ENCODE assay signal across 19 cellular contexts in the genomic region with DNA sequence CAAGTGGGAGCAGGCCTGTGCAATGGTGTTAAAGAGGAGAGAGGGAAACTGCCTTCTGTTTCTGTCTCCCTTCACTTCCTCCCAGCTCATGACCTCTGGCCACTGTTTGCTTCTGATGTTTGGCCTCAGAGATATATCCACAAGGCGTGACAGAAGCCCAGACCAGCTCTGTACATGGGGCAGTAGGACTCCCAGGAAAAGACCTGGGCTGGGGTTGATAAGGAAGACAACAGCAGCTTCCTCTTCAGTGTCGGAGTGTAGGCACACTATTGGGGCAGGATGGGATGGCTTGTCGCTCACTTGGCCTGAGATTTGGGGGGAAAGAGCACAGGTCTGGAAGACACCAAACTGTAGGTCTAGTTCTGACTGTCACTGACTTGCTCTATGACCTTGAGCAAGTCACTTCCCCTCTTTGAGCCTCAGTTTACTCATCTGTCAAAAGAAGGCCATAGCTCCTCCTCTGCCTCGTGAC.
"Had no signal": no experiment of that assay in that cellular context is flagged by ENCODE, and none has a peak within 500 bp of the region (broad histone marks: within the 10 kb centered on the region; RNA-seq: fewer than 3 reads in every experiment).

No MANE protein-coding gene starts in this region.

- H3K27ac ChIP-seq: adrenal gland had no signal

- DNase-seq: activated CD4-positive, alpha-beta T cell treated with anti-CD3 and anti-CD28 coated beads for 4 hours; activated CD8-positive, alpha-beta memory T cell treated with anti-CD3 and anti-CD28 coated beads, Interleukin-2, amount 50 U/mL, for 4 hours; activated CD8-positive, alpha-beta T cell treated with anti-CD3 and anti-CD28 coated beads for 36 hours; activated naive CD4-positive, alpha-beta T cell treated with anti-CD3 and anti-CD28 coated beads, Interleukin-2, amount 50 U/mL, for 16 hours; activated naive CD8-positive, alpha-beta T cell treated with anti-CD3 and anti-CD28 coated beads, Interleukin-2, amount 10 ng/mL, durations not matched to agents 7 days and 5 days; activated T-cell treated with anti-CD3 and anti-CD28 coated beads, Interleukin-2, amount 50 U/mL, for 72 hours; adrenal gland; anterior cingulate cortex; MG63; MV-4-11; NCI-H1092 treated with DMSO at 0.1 percent for 48 hours; NCI-H1436; NCI-H1694 treated with DMSO at 0.1 percent for 48 hours; NCI-H2029 treated with DMSO at 0.1 percent for 48 hours; NCI-H345; SIG-M5; T-helper 17 cell; T-helper 9 cell had no signal

- H3K9me3 ChIP-seq: adrenal gland, MG63 had no signal

- H3K27ac Mint-ChIP-seq: activated CD8-positive, alpha-beta T cell treated with anti-CD3 and anti-CD28 coated beads for 36 hours; activated naive CD8-positive, alpha-beta T cell treated with anti-CD3 and anti-CD28 coated beads, Interleukin-2, amount 10 ng/mL, durations not matched to agents 7 days and 5 days; activated T-cell treated with anti-CD3 and anti-CD28 coated beads, Interleukin-2, amount 50 U/mL, for 72 hours; T-helper 17 cell had no signal

- H3K36me3 ChIP-seq: adrenal gland, MG63 had no signal

- H3K4me1 ChIP-seq: adrenal gland had no signal

- ATAC-seq: activated CD4-positive, CD25-positive, alpha-beta regulatory T cell treated with anti-CD3 and anti-CD28 coated beads, Interleukin-2, amount 50 U/mL, for 24 hours; activated CD8-positive, alpha-beta T cell treated with anti-CD3 and anti-CD28 coated beads for 36 hours; activated T-cell treated with anti-CD3 and anti-CD28 coated beads, Interleukin-2, amount 50 U/mL, for 72 hours; T-helper 17 cell had no signal

- H3K36me3 Mint-ChIP-seq: activated naive CD8-positive, alpha-beta T cell treated with anti-CD3 and anti-CD28 coated beads, Interleukin-2, amount 10 ng/mL, durations not matched to agents 7 days and 5 days had no signal

- H3K4me1 Mint-ChIP-seq: activated naive CD8-positive, alpha-beta T cell treated with anti-CD3 and anti-CD28 coated beads, Interleukin-2, amount 10 ng/mL, durations not matched to agents 7 days and 5 days; T-helper 17 cell had no signal

- H3K4me3 ChIP-seq: adrenal gland, MG63 had no signal

- H3K27me3 ChIP-seq: adrenal gland had no signal

- H3K4me3 Mint-ChIP-seq: activated CD8-positive, alpha-beta T cell treated with anti-CD3 and anti-CD28 coated beads for 36 hours; activated naive CD8-positive, alpha-beta T cell treated with anti-CD3 and anti-CD28 coated beads, Interleukin-2, amount 10 ng/mL, durations not matched to agents 7 days and 5 days; activated T-cell treated with anti-CD3 and anti-CD28 coated beads, Interleukin-2, amount 50 U/mL, for 72 hours; T-helper 17 cell had no signal
